In genomic region chr19:58475714-58476497, GRCh38 we compare ENCODE assay signal across 8 cellular contexts. TPM values are rescaled to one million over a fixed set of nuclear protein-coding genes. Genes with fewer than 3 reads are reported as not detected.
DNase-seq lines count a peak whose midpoint lies in the region; ATAC-seq and TF ChIP-seq lines count a peak whose summit lies in the region.

Gene ZNF446 (plus strand): TSS chr19:58476352. CDS start chr19:58477219, 867 bp downstream.

- no peaks in the 10 kb centered on the region for H3K27me3 ChIP-seq in mucosa of stomach (ENCODE audit: control insufficient read depth, insufficient read depth, low read length)

- peak within 1 kb of the TSS; percentile 83 for H3K4me3 ChIP-seq in mucosa of stomach (ENCODE audit: low read length)

- ATAC-seq in GM21737 (IDR thresholded peaks at IDR 0.05; ENCODE audit: unreplicated experiment): peak; percentile 71
- ATAC-seq in esophagus mucosa: peak; percentile 89

- H3K9ac ChIP-seq in mucosa of stomach (ENCODE audit: low read length): peak within 1 kb of the TSS; percentile 75

- DNase-seq in DMS79 (lab: John Stamatoyannopoulos, UW) (peak; percentile 92), KG1 (lab: John Stamatoyannopoulos, UW) (peak; percentile 99)
- peak; percentile 96 to 97 for DNase-seq in activated T-cell treated with anti-CD3 and anti-CD28 coated beads, Interleukin-2, amount 50 U/mL, for 48 hours
- DNase-seq in stimulated activated CD8-positive, alpha-beta memory T cell treated with anti-CD3 and anti-CD28 coated beads, Interleukin-4, amount 100 ng/mL, for 48 hours: peak; percentile 95

- no peaks in the 10 kb centered on the region for H3K36me3 ChIP-seq in mucosa of stomach (ENCODE audit: control insufficient read depth, insufficient read depth, low read length)

- no peaks in the 10 kb centered on the region for H3K9me3 ChIP-seq in mucosa of stomach (ENCODE audit: control insufficient read depth, low read length)

- H3K4me1 ChIP-seq in mucosa of stomach (ENCODE audit: control insufficient read depth, insufficient read depth, low read length): peaks cover 11% of the 10 kb centered on the region

TF ChIP-seq in PFSK-1, 5 proteins besides CTCF, POLR2A, EP300 and RAD21:
- TF ChIP-seq REST (IDR thresholded peaks at IDR 0.05; ENCODE audit: insufficient read depth in 1 of 2, low read depth in 2 of 2, low read length in 2 of 2) (no peak), POLR2AphosphoS5 (IDR thresholded peaks at IDR 0.05; ENCODE audit: low read depth, low read length) (peak; percentile 85), FOXP2 (optimal IDR thresholded peaks at IDR 0.05; ENCODE audit: borderline replicate concordance, extremely low read depth, extremely low read length, insufficient read depth) (peak; percentile 95), TAF1 (IDR thresholded peaks at IDR 0.05; ENCODE audit: borderline replicate concordance, insufficient read depth, low read length) (0 out of 2 replicates have a peak, but pooled peaks have one; percentile 24), SIN3A (IDR thresholded peaks at IDR 0.05; ENCODE audit: borderline replicate concordance, insufficient read depth, low read length) (no peak)

RNA-seq across cellular contexts. Expression of gene ZNF446, which starts in this region (rescaled TPM):
- polyA plus RNA-seq in PFSK-1 (2012; ENCODE audit: insufficient read length, low read depth): 10.5 TPM
- total RNA-seq in esophagus mucosa: 4.7 TPM

Comparison
In these comparisons a context has a peak if more than half of its experiments do, and no peak if none do; other contexts are left out.
1. Peak in every context shown above with its lines: DNase-seq, ATAC-seq and H3K4me3 ChIP-seq.